Comparison of ENCODE assay signal across 20 cellular contexts in the genomic region with DNA sequence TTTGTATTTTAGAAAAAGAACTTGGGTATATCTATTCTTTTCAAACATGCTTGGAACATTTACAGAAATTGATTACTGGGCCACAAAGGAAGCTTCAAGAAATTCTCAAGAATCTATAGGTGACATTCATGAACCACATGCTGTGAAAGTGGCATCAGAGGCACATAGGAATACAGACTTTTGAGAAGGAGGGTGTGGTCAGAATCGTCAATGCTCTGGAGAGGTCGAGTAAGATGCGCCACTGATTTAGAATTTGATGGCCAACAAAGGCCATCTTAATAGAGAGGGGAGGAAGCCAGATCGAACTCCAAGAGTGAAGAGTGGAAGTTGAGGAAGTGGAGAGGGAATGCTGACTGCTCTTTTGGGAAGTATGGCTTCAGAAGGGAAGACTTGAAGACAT. TPM values are rescaled to one million over a fixed set of nuclear protein-coding genes. Genes with fewer than 3 reads are reported as not detected.
DNase-seq lines count a peak whose midpoint lies in the region; ATAC-seq and TF ChIP-seq lines count a peak whose summit lies in the region.
"Had no signal": no experiment of that assay in that cellular context is flagged by ENCODE, and none has a peak within 500 bp of the region (broad histone marks: within the 10 kb centered on the region; RNA-seq: fewer than 3 reads in every experiment).

No MANE protein-coding gene starts in this region.

- WGBS in endodermal cell (ENCODE audit: insufficient coverage in 1 of 2, insufficient read length in 1 of 2), 2 experiments: 85 to 87% methylated on average over 3 to 4 of the region's 4 CpGs

- no peak overlapping the region for H3K27ac ChIP-seq in endodermal cell (ENCODE audit: low read depth, low read length)
- H3K27ac ChIP-seq: PC-9, tibial artery had no signal

- H3K9me3 ChIP-seq in T-helper 17 cell (ENCODE audit: control insufficient read depth, low read length, poor library complexity, severe bottlenecking): no peaks in the 10 kb centered on the region
- no peaks in the 10 kb centered on the region for H3K9me3 ChIP-seq in endodermal cell (ENCODE audit: control insufficient read depth, low read length)
- H3K9me3 ChIP-seq: tibial artery had no signal

- peak overlapping the region; percentile 40 for H3K4me3 Mint-ChIP-seq in stimulated activated naive CD8-positive, alpha-beta T cell treated with anti-CD3 and anti-CD28 coated beads, Interleukin-15, Interleukin-2, amounts not matched to agents 100 ng/mL and 50 ng/mL, for 24 hours
- H3K4me3 Mint-ChIP-seq in T-helper 17 cell (no peak overlapping the region), endodermal cell (no peak overlapping the region)
- H3K4me3 Mint-ChIP-seq: effector memory CD8-positive, alpha-beta T cell; WTC11 had no signal

- H3K9ac ChIP-seq in endodermal cell (ENCODE audit: extremely low read depth, low read length, poor library complexity, severe bottlenecking): no peak overlapping the region

- H3K9me3 Mint-ChIP-seq in stimulated activated naive CD8-positive, alpha-beta T cell treated with anti-CD3 and anti-CD28 coated beads, Interleukin-15, Interleukin-2, amounts not matched to agents 100 ng/mL and 50 ng/mL, for 24 hours: peaks cover 3% of the 10 kb centered on the region
- H3K9me3 Mint-ChIP-seq in endodermal cell: no peaks in the 10 kb centered on the region
- H3K9me3 Mint-ChIP-seq: effector memory CD8-positive, alpha-beta T cell had no signal

- peak overlapping the region; percentile 88 for H3K27ac Mint-ChIP-seq in stimulated activated naive CD8-positive, alpha-beta T cell treated with anti-CD3 and anti-CD28 coated beads, Interleukin-15, Interleukin-2, amounts not matched to agents 100 ng/mL and 50 ng/mL, for 24 hours
- H3K27ac Mint-ChIP-seq in T-helper 17 cell (peak overlapping the region; percentile 63), endodermal cell (no peak overlapping the region)
- H3K27ac Mint-ChIP-seq: effector memory CD8-positive, alpha-beta T cell; WTC11 had no signal

- H3K4me1 ChIP-seq in endodermal cell (ENCODE audit: control insufficient read depth, insufficient read depth, low read length): no peaks in the 10 kb centered on the region

- H3K27me3 ChIP-seq in endodermal cell (ENCODE audit: control insufficient read depth, insufficient read depth, low read length, poor library complexity, severe bottlenecking): peaks cover 8% of the 10 kb centered on the region
- H3K27me3 ChIP-seq: tibial artery had no signal

- peaks cover 30% of the 10 kb centered on the region for H3K36me3 Mint-ChIP-seq in stimulated activated naive CD8-positive, alpha-beta T cell treated with anti-CD3 and anti-CD28 coated beads, Interleukin-15, Interleukin-2, amounts not matched to agents 100 ng/mL and 50 ng/mL, for 24 hours (ENCODE audit: low read depth)
- H3K36me3 Mint-ChIP-seq in T-helper 17 cell (ENCODE audit: low read depth) (peaks cover 2% of the 10 kb centered on the region), endodermal cell (ENCODE audit: low read depth) (peaks cover 1% of the 10 kb centered on the region)

- peaks cover 86% of the 10 kb centered on the region for H3K4me1 Mint-ChIP-seq in stimulated activated naive CD8-positive, alpha-beta T cell treated with anti-CD3 and anti-CD28 coated beads, Interleukin-15, Interleukin-2, amounts not matched to agents 100 ng/mL and 50 ng/mL, for 24 hours (ENCODE audit: low read depth)
- peaks cover 37% of the 10 kb centered on the region for H3K4me1 Mint-ChIP-seq in T-helper 17 cell
- H3K4me1 Mint-ChIP-seq in endodermal cell: peaks cover 8% of the 10 kb centered on the region

- TF ChIP-seq CTCF in endodermal cell (conservative IDR thresholded peaks at IDR 0.05): no peak

- no peak overlapping the region for H3K4me3 ChIP-seq in endodermal cell (ENCODE audit: low read length)
- H3K4me3 ChIP-seq: PC-9, tibial artery had no signal

- DNase-seq in stimulated activated naive CD8-positive, alpha-beta T cell treated with anti-CD3 and anti-CD28 coated beads, Interleukin-15, Interleukin-2, amounts not matched to agents 100 U/mL and 50 U/mL, for 24 hours: no peak
- DNase-seq in T-helper 17 cell: no peak
- peak; percentile 24 for DNase-seq in endodermal cell
- DNase-seq in NCI-H146 treated with DMSO at 0.1 percent for 48 hours (lab: John Stamatoyannopoulos, UW; ENCODE audit: unreplicated experiment): no peak
- no peak for DNase-seq in OCI-M2 (lab: John Stamatoyannopoulos, UW; ENCODE audit: unreplicated experiment)
- DNase-seq: AML-193; anterior cingulate cortex; effector memory CD8-positive, alpha-beta T cell; glutamatergic neuron; MM.1S; NCI-H1694; NCI-H82; occipital lobe; PC-9; retina; tibial artery had no signal

- no peak for ATAC-seq in stimulated activated naive CD8-positive, alpha-beta T cell treated with anti-CD3 and anti-CD28 coated beads, Interleukin-15, Interleukin-2, amounts not matched to agents 100 U/mL and 50 U/mL, for 24 hours
- no peak for ATAC-seq in T-helper 17 cell
- ATAC-seq in GM18858 (IDR thresholded peaks at IDR 0.05; ENCODE audit: unreplicated experiment): no peak
- ATAC-seq: effector memory CD8-positive, alpha-beta T cell; left lobe of liver; WTC11 had no signal

- H3K36me3 ChIP-seq in endodermal cell (ENCODE audit: control insufficient read depth, insufficient read depth, low read length): no peaks in the 10 kb centered on the region
- H3K36me3 ChIP-seq: tibial artery had no signal

- no peaks in the 10 kb centered on the region for H3K27me3 Mint-ChIP-seq in stimulated activated naive CD8-positive, alpha-beta T cell treated with anti-CD3 and anti-CD28 coated beads, Interleukin-15, Interleukin-2, amounts not matched to agents 100 ng/mL and 50 ng/mL, for 24 hours
- H3K27me3 Mint-ChIP-seq in T-helper 17 cell (no peaks in the 10 kb centered on the region), endodermal cell (ENCODE audit: insufficient read depth) (peaks cover 2% of the 10 kb centered on the region)
- H3K27me3 Mint-ChIP-seq: effector memory CD8-positive, alpha-beta T cell had no signal

RNA-seq across cellular contexts. Expression of a gene that starts 3.5 kb away (rescaled TPM):
- total RNA-seq in T-helper 17 cell (10 to 100 TPM; 35.1 to 49.2 TPM), endodermal cell (10 to 100 TPM; 22.3 to 22.4 TPM)
- 51.9 TPM for polyA plus RNA-seq in endodermal cell (2013, experiment 1 of 2)
- polyA plus RNA-seq in endodermal cell (2013, experiment 2 of 2): 43.8 TPM

RNA-seq across cellular contexts. Expression of a gene that starts 41.7 kb away (rescaled TPM):
- total RNA-seq in T-helper 17 cell (100 to 1,000 TPM; 156 to 173 TPM), endodermal cell (10 to 100 TPM; 30.6 to 31.6 TPM)
- 8.0 TPM for polyA plus RNA-seq in endodermal cell (2013, experiment 1 of 2)
- polyA plus RNA-seq in endodermal cell (2013, experiment 2 of 2): 7.6 TPM

Comparison
In these comparisons a context has a peak if more than half of its experiments do, and no peak if none do; other contexts are left out.
1. RNA of a gene that starts 41.7 kb away (total RNA-seq): 156 to 173 TPM in T-helper 17 cell; 30.6 to 31.6 TPM in endodermal cell; every median in the first group is over 4 times any median in the second.